9 cellular contexts compared by ENCODE assay signal in the genomic region with DNA sequence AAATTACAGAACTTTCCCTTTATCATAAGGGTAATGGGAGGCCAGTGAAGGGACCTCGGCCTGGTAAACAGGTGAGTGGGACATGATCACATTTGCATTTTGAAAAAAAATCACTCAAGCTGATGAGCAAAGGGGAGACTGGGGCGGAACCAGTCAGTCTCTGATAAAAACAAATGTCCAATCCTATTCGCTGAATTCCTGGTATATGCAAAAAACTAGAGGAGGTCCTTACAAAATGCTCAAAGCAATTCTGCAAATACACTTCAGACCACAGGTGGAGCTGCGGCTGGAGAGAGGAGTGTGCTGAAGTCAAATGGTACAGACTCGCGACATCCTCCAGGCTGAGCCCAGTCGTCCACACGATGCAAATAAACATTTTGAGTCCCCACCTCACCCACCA.
DNase-seq lines count a peak whose midpoint lies in the region; ATAC-seq, FAIRE-seq and TF ChIP-seq lines count a peak whose summit lies in the region.
"Had no signal": no experiment of that assay in that cellular context is flagged by ENCODE, and none has a peak within 500 bp of the region (broad histone marks: within the 10 kb centered on the region; RNA-seq: fewer than 3 reads in every experiment).

No MANE protein-coding gene starts in this region.

- TF ChIP-seq EP300 in HepG2 (IDR thresholded peaks at IDR 0.05; ENCODE audit: low read depth in 2 of 2, low read length in 2 of 2) = no peak
- no peak for TF ChIP-seq EP300 in HepG2 (CRISPR knock-in tag; IDR thresholded peaks at IDR 0.05; ENCODE audit: borderline replicate concordance)

- WGBS in HepG2 (ENCODE audit: low lambda C conversion rate) = 83% methylated on average over 8 of the region's 8 CpGs

- peak; percentile 21 for FAIRE-seq in HepG2 (lab: Jason Lieb, UNC)

- in situ Hi-C loops in HepG2 (cut with HindIII; ENCODE audit: extremely low pct_ligation_motif_present, low pct_unique_long_range_greater_than_20kb) (no loop called here), gastrocnemius medialis (cut with MboI; ENCODE audit: low sequenced_read_pairs in 4 of 4) (no loop called here)

- intact Hi-C loops in CD4-positive, alpha-beta T cell (cut with DNase I, micrococcal nuclease) = loop anchor here in 1 of 2 experiments (2.0 to 5.0 kb wide), 3 partner anchors 14 to 35 kb away; no protein-coding TSS in a partner anchor
- intact Hi-C loops in HepG2 (cut with micrococcal nuclease; ENCODE audit: unreplicated experiment) (loop anchor here (5.0 kb wide), 1 partner anchor 165 kb away; the partner anchor contains the start of gene FOXP1), gastrocnemius medialis (cut with DNase I; ENCODE audit: low total_unique reads) (no loop called here)

- no peaks in the 10 kb centered on the region for H3K27me3 Mint-ChIP-seq in CD4-positive, alpha-beta T cell
- H3K27me3 Mint-ChIP-seq in activated CD8-positive, alpha-beta T cell treated with anti-CD3 and anti-CD28 coated beads, Interleukin-2, amount 10 ng/mL, durations not matched to agents 7 days and 5 days (ENCODE audit: low read depth) = no peaks in the 10 kb centered on the region

- no peak overlapping the region for H2AFZ ChIP-seq in HepG2 (ENCODE audit: low read length)

- H4K20me1 ChIP-seq in HepG2 (ENCODE audit: insufficient read depth, low read length) = peaks cover 6% of the 10 kb centered on the region; the same call in 1 of the 2 replicates

- DNase-seq in CD4-positive, alpha-beta T cell = peak in 4 of 10 experiments; percentile 12 to 46 (median 36)
- DNase-seq in activated CD8-positive, alpha-beta T cell treated with anti-CD3 and anti-CD28 coated beads, Interleukin-2, amount 10 ng/mL, durations not matched to agents 7 days and 5 days = peak; percentile 75
- DNase-seq in HepG2 (ENCODE audit: low spot score) (peak; percentile 34), gastrocnemius medialis (no peak)
- DNase-seq in activated CD8-positive, alpha-beta memory T cell treated with anti-CD3 and anti-CD28 coated beads for 24 hours = no peak
- DNase-seq: adrenal gland had no signal

- CTCF ChIA-PET in CD4-positive, alpha-beta T cell (lab: Charles Lee) = interaction anchor here (0.6 to 2.7 kb wide), 19 partner anchors 10 to 99 kb away, joined by 3 to 12 read pairs (median 4); no protein-coding TSS in a partner anchor
- CTCF ChIA-PET in HEK293 (lab: Yijun Ruan, JAX) (interaction anchor here (0.5 to 0.6 kb wide), 3 partner anchors 20 to 378 kb away, joined by 3 to 5 read pairs (median 3); no protein-coding TSS in a partner anchor), HepG2 (lab: Yijun Ruan, JAX; ENCODE audit: low intra/inter-chr PET ratio, low total read pairs) (no interaction called here)
- CTCF ChIA-PET in activated CD8-positive, alpha-beta T cell treated with anti-CD3 and anti-CD28 coated beads, Interleukin-2, amount 10 ng/mL, durations not matched to agents 7 days and 5 days (lab: Charles Lee) = interaction anchor here (0.6 to 3.6 kb wide), 31 partner anchors 9 to 432 kb away, joined by 3 to 26 read pairs (median 5); no protein-coding TSS in a partner anchor

- peak overlapping the region; percentile 91 for H3K27ac Mint-ChIP-seq in CD4-positive, alpha-beta T cell
- H3K27ac Mint-ChIP-seq in activated CD8-positive, alpha-beta T cell treated with anti-CD3 and anti-CD28 coated beads, Interleukin-2, amount 10 ng/mL, durations not matched to agents 7 days and 5 days = peak overlapping the region; percentile 80

- no peaks in the 10 kb centered on the region for H3K4me1 ChIP-seq in HEK293 (ENCODE audit: control insufficient read depth, insufficient read depth, low read length)
- peaks cover 34% of the 10 kb centered on the region for H3K4me1 ChIP-seq in HepG2 (ENCODE audit: insufficient read depth, low read length)
- H3K4me1 ChIP-seq in gastrocnemius medialis = no peaks in the 10 kb centered on the region
- H3K4me1 ChIP-seq: adrenal gland had no signal

- POLR2A ChIA-PET in CD4-positive, alpha-beta T cell (lab: Charles Lee) = interaction anchor here (0.8 to 2.2 kb wide), 13 partner anchors 9 to 80 kb away, joined by 3 to 15 read pairs (median 4); no protein-coding TSS in a partner anchor
- POLR2A ChIA-PET in HEK293 (lab: Yijun Ruan, JAX) = no interaction called here
- POLR2A ChIA-PET in activated CD8-positive, alpha-beta T cell treated with anti-CD3 and anti-CD28 coated beads, Interleukin-2, amount 10 ng/mL, durations not matched to agents 7 days and 5 days (lab: Charles Lee) = interaction anchor here (0.6 to 4.0 kb wide), 5 partner anchors 11 to 44 kb away, joined by 3 to 12 read pairs (median 6); no protein-coding TSS in a partner anchor
- POLR2A ChIA-PET in HepG2 (lab: Yijun Ruan, JAX) = no interaction called here

- H3K27me3 ChIP-seq in CD4-positive, alpha-beta T cell (ENCODE audit: control insufficient read depth, insufficient read depth, low read length) = no peaks in the 10 kb centered on the region
- H3K27me3 ChIP-seq in HepG2 (ENCODE audit: control insufficient read depth in 1 of 2, insufficient read depth in 2 of 2, low read length in 2 of 2) = no peaks in the 10 kb centered on the region
- no peaks in the 10 kb centered on the region for H3K27me3 ChIP-seq in gastrocnemius medialis
- H3K27me3 ChIP-seq: adrenal gland had no signal

- H3K4me3 ChIP-seq in HEK293 (ENCODE audit: low read depth, low read length) (no peak overlapping the region), HepG2 (replicated peaks in 1 of 3; ENCODE audit: insufficient read depth in 1 of 3, low read depth in 2 of 3, low read length in 3 of 3) (no peak overlapping the region), gastrocnemius medialis (no peak overlapping the region)
- H3K4me3 ChIP-seq: adrenal gland had no signal

- no peaks in the 10 kb centered on the region for H3K9me3 ChIP-seq in CD4-positive, alpha-beta T cell (ENCODE audit: control insufficient read depth, low read length)
- H3K9me3 ChIP-seq in HEK293 (ENCODE audit: control insufficient read depth, insufficient read depth, low read depth, low read length) (no peaks in the 10 kb centered on the region), HepG2 (ENCODE audit: low read length) (no peaks in the 10 kb centered on the region), gastrocnemius medialis (no peaks in the 10 kb centered on the region)
- H3K9me3 ChIP-seq: adrenal gland had no signal

- no peak overlapping the region for H3K9ac ChIP-seq in HepG2 (ENCODE audit: insufficient read depth, low read depth, low read length)

- no peaks in the 10 kb centered on the region for H3K9me3 Mint-ChIP-seq in CD4-positive, alpha-beta T cell
- H3K9me3 Mint-ChIP-seq in activated CD8-positive, alpha-beta T cell treated with anti-CD3 and anti-CD28 coated beads, Interleukin-2, amount 10 ng/mL, durations not matched to agents 7 days and 5 days (ENCODE audit: insufficient read depth) = no peaks in the 10 kb centered on the region

- H3K36me3 Mint-ChIP-seq in CD4-positive, alpha-beta T cell (ENCODE audit: low read depth) = peaks cover 17% of the 10 kb centered on the region
- H3K36me3 Mint-ChIP-seq in activated CD8-positive, alpha-beta T cell treated with anti-CD3 and anti-CD28 coated beads, Interleukin-2, amount 10 ng/mL, durations not matched to agents 7 days and 5 days (ENCODE audit: low read depth) = peaks cover 8% of the 10 kb centered on the region

- H3K4me1 Mint-ChIP-seq in CD4-positive, alpha-beta T cell (ENCODE audit: low read depth) = peaks cover 94% of the 10 kb centered on the region
- peaks cover 67% of the 10 kb centered on the region for H3K4me1 Mint-ChIP-seq in activated CD8-positive, alpha-beta T cell treated with anti-CD3 and anti-CD28 coated beads, Interleukin-2, amount 10 ng/mL, durations not matched to agents 7 days and 5 days (ENCODE audit: low read depth)

- TF ChIP-seq CTCF in CD4-positive, alpha-beta T cell (IDR thresholded peaks at IDR 0.05) = peak; percentile 40
- TF ChIP-seq CTCF in HEK293 (tag by site-specific recombination; IDR thresholded peaks at IDR 0.05) (no peak), HepG2 (CRISPR knock-in tag; IDR thresholded peaks at IDR 0.05) (peak; percentile 21; the same call in 1 of the 2 replicates), gastrocnemius medialis (IDR thresholded peaks at IDR 0.05 in 4 of 5, conservative IDR thresholded peaks at IDR 0.05 in 1 of 5) (no peak)

- TF ChIP-seq RAD21 in HepG2 (CRISPR knock-in tag; IDR thresholded peaks at IDR 0.05) = no peak

- H3K79me2 ChIP-seq in HepG2 (ENCODE audit: insufficient read depth, low read length) = peaks cover 14% of the 10 kb centered on the region

- no peak overlapping the region for H3K4me2 ChIP-seq in HepG2 (ENCODE audit: low read depth, low read length)

- H3K27ac ChIP-seq in CD4-positive, alpha-beta T cell (ENCODE audit: low read depth, low read length) = peak overlapping the region; percentile 42
- H3K27ac ChIP-seq in HEK293 (ENCODE audit: extremely low read depth, low read depth, low read length) (no peak overlapping the region), HepG2 (ENCODE audit: extremely low read length, insufficient read depth, low read length) (no peak overlapping the region), gastrocnemius medialis (no peak overlapping the region)
- H3K27ac ChIP-seq: adrenal gland had no signal

- TF ChIP-seq POLR2A in HepG2 (IDR thresholded peaks at IDR 0.05; ENCODE audit: insufficient read depth in 1 of 2, low read depth in 2 of 2, low read length in 2 of 2) = no peak
- no peak for TF ChIP-seq POLR2A in gastrocnemius medialis (IDR thresholded peaks at IDR 0.05)

- H3K36me3 ChIP-seq in HEK293 (ENCODE audit: control insufficient read depth in 2 of 2, insufficient read depth in 1 of 2, low read length in 2 of 2) (no peaks in the 10 kb centered on the region), HepG2 (replicated peaks in 1 of 2; ENCODE audit: control insufficient read depth in 1 of 2, insufficient read depth in 2 of 2, low read length in 2 of 2) (no peaks in the 10 kb centered on the region; a peak in 1 of 5 replicates), gastrocnemius medialis (no peaks in the 10 kb centered on the region)
- H3K36me3 ChIP-seq: adrenal gland had no signal

- peak overlapping the region; percentile 70 for H3K4me3 Mint-ChIP-seq in CD4-positive, alpha-beta T cell
- peak overlapping the region; percentile 58 for H3K4me3 Mint-ChIP-seq in activated CD8-positive, alpha-beta T cell treated with anti-CD3 and anti-CD28 coated beads, Interleukin-2, amount 10 ng/mL, durations not matched to agents 7 days and 5 days

- BruUV-seq in HepG2 (replicated peaks; lab: Mats Ljungman, UMichigan) = no TSS peak

- peak; percentile 68 for ATAC-seq in CD4-positive, alpha-beta T cell (ENCODE audit: poor library complexity)
- peak; percentile 73 for ATAC-seq in activated CD8-positive, alpha-beta T cell treated with anti-CD3 and anti-CD28 coated beads, Interleukin-2, amount 10 ng/mL, durations not matched to agents 7 days and 5 days
- ATAC-seq in HepG2 (peak; percentile 82), gastrocnemius medialis (no peak), HG02588 (IDR thresholded peaks at IDR 0.05; ENCODE audit: unreplicated experiment) (no peak), HG02970 (IDR thresholded peaks at IDR 0.05; ENCODE audit: low FRiP score, unreplicated experiment) (no peak)

TF ChIP-seq in HepG2, 621 proteins besides CTCF, POLR2A, EP300 and RAD21 (continues in another document):
- no peak for TF ChIP-seq AGO1 (IDR thresholded peaks at IDR 0.05; ENCODE audit: low read depth, low read length, poor library complexity, severe bottlenecking)

Comparison
In these comparisons a context has a peak if more than half of its experiments do, and no peak if none do; other contexts are left out.
1. ATAC-seq: peak in CD4-positive, alpha-beta T cell (single experiment), activated CD8-positive, alpha-beta T cell treated with anti-CD3 and anti-CD28 coated beads, Interleukin-2, amount 10 ng/mL, durations not matched to agents 7 days and 5 days (single experiment) and HepG2 (single experiment); none in gastrocnemius medialis (0 of 2), HG02588 (single experiment) and HG02970 (single experiment).
2. DNase-seq: peak in activated CD8-positive, alpha-beta T cell treated with anti-CD3 and anti-CD28 coated beads, Interleukin-2, amount 10 ng/mL, durations not matched to agents 7 days and 5 days (single experiment) and HepG2 (single experiment); none in gastrocnemius medialis (0 of 2) and activated CD8-positive, alpha-beta memory T cell treated with anti-CD3 and anti-CD28 coated beads for 24 hours (single experiment).
3. CTCF ChIP-seq: peak in CD4-positive, alpha-beta T cell (single experiment) and HepG2 (single experiment); none in HEK293 (single experiment) and gastrocnemius medialis (0 of 5).
4. POLR2A ChIA-PET loops: an anchor here in CD4-positive, alpha-beta T cell (0.8 to 2.2 kb wide) and activated CD8-positive, alpha-beta T cell treated with anti-CD3 and anti-CD28 coated beads, Interleukin-2, amount 10 ng/mL, durations not matched to agents 7 days and 5 days (0.6 to 4.0 kb wide); none called in HEK293 and HepG2.